13 cellular contexts compared by ENCODE assay signal in the genomic region with DNA sequence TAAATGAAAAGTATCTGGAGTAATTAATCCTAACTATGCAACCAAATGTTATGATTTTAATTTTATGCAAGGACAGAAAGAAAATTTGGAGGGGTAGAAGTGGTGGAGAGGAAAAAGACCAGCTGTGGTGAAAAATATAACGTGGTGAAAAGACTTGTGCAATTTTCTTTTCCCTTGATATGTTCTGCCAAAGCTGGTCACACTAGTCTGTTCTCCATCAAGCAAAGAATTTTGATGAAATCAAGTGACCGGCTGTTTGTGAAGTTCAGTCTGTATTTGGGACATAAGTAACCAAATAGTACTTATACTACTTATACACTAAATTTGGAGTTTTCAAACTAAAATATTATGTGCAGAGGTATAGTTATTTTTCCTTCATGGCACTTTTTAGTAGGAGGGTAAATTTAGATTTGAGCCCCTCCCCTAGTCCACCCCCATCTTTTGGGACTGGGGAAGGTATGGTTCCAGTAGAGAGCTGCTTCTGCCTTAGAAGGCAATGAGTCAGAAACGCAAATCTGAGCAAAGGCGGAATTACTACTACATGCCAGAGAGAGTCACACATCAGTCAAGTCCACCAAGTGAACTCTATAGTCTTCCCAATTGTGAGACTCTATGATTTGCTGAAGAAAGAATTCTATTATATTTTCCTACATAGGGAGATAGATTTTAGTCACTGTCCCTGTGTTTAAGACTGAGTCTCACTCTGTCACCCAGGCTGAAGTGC.
A peak's percentile ranks its signal among the peaks of the same experiment; 100 is the strongest.
DNase-seq lines count a peak whose midpoint lies in the region; ATAC-seq and TF ChIP-seq lines count a peak whose summit lies in the region.
"Had no signal": no experiment of that assay in that cellular context is flagged by ENCODE, and none has a peak within 500 bp of the region (broad histone marks: within the 10 kb centered on the region; RNA-seq: fewer than 3 reads in every experiment).

No MANE protein-coding gene starts in this region.

- peak; percentile 55 for DNase-seq in MCF 10A (ENCODE audit: unreplicated experiment)
- DNase-seq in breast epithelium (ENCODE audit: low spot score in 2 of 2): no peak
- peak; percentile 83 for DNase-seq in PC-3
- DNase-seq in type B pancreatic cell (ENCODE audit: extremely low spot score, unreplicated experiment): no peak
- DNase-seq in UCSD-AML1 (lab: John Stamatoyannopoulos, UW; ENCODE audit: unreplicated experiment): no peak
- DNase-seq in central memory CD4-positive, alpha-beta T cell: no peak

- H3K36me3 ChIP-seq in breast epithelium: no peaks in the 10 kb centered on the region
- no peaks in the 10 kb centered on the region for H3K36me3 ChIP-seq in PC-3 (ENCODE audit: low read depth, low read length)
- H3K36me3 ChIP-seq in esophagus (ENCODE audit: control insufficient read depth in 2 of 2, insufficient read depth in 2 of 2, low read length in 1 of 2): no peaks in the 10 kb centered on the region
- H3K36me3 ChIP-seq: gastrocnemius medialis, sigmoid colon had no signal

- H3K4me2 ChIP-seq in PC-3 (ENCODE audit: low read length): peak overlapping the region; percentile 48

- H3F3A ChIP-seq in PC-3 (ENCODE audit: low read length, unreplicated experiment): peaks cover 7% of the 10 kb centered on the region

- H3K36me3 Mint-ChIP-seq in MCF 10A (ENCODE audit: insufficient read depth, unreplicated experiment) (no peaks in the 10 kb centered on the region), type B pancreatic cell (no peaks in the 10 kb centered on the region)
- H3K36me3 Mint-ChIP-seq: activated CD4-positive, alpha-beta memory T cell treated with anti-CD3 and anti-CD28 coated beads for 36 hours had no signal

- CTCF ChIA-PET in MCF 10A (lab: Yijun Ruan, JAX) (interaction anchor here (0.6 to 7.7 kb wide), 58 partner anchors 8 to 872 kb away, joined by 3 to 157 read pairs (median 5); a partner anchor contains a TSS), PC-3 (lab: Charles Lee) (interaction anchor here (0.7 to 2.1 kb wide), 14 partner anchors 9 to 389 kb away, joined by 3 to 29 read pairs (median 4); a partner anchor contains a TSS)

- H3K4me3 Mint-ChIP-seq in MCF 10A (ENCODE audit: unreplicated experiment) (no peak overlapping the region), type B pancreatic cell (no peak overlapping the region)
- H3K4me3 Mint-ChIP-seq: activated CD4-positive, alpha-beta memory T cell treated with anti-CD3 and anti-CD28 coated beads for 36 hours; central memory CD8-positive, alpha-beta T cell had no signal

- WGBS in esophagus, 2 donors: 46 to 61% methylated on average over 4 of the region's 4 CpGs

- H3K4me3 ChIP-seq in breast epithelium: no peak overlapping the region
- H3K4me3 ChIP-seq in PC-3 (ENCODE audit: low read length): no peak overlapping the region
- no peak overlapping the region for H3K4me3 ChIP-seq in esophagus (ENCODE audit: low read depth in 1 of 2, low read length in 2 of 2)
- H3K4me3 ChIP-seq: sigmoid colon, testis had no signal

- H3K9me2 ChIP-seq in PC-3 (replicated peaks; ENCODE audit: low read length): no peaks in the 10 kb centered on the region

- H3K27me3 ChIP-seq in breast epithelium (no peaks in the 10 kb centered on the region), PC-3 (ENCODE audit: low read length) (no peaks in the 10 kb centered on the region), esophagus (ENCODE audit: control insufficient read depth in 1 of 2, insufficient read depth in 2 of 2, low read length in 2 of 2) (no peaks in the 10 kb centered on the region)
- H3K27me3 ChIP-seq: gastrocnemius medialis, testis had no signal

- H3K27ac ChIP-seq in breast epithelium (no peak overlapping the region), PC-3 (ENCODE audit: low read length) (peak overlapping the region; percentile 89), esophagus (ENCODE audit: low read depth in 2 of 2, low read length in 1 of 2) (peak overlapping the region; percentile 10 to 67)
- H3K27ac ChIP-seq: gastrocnemius medialis, sigmoid colon, testis had no signal

- no peak for TF ChIP-seq CTCF in MCF 10A (IDR thresholded peaks at IDR 0.05; ENCODE audit: unreplicated experiment)
- TF ChIP-seq CTCF in breast epithelium (IDR thresholded peaks at IDR 0.05): no peak
- peak; percentile 22; the same call in 1 of the 2 replicates for TF ChIP-seq CTCF in PC-3 (conservative IDR thresholded peaks at IDR 0.05; ENCODE audit: low read depth, low read length)
- TF ChIP-seq CTCF in type B pancreatic cell (conservative IDR thresholded peaks at IDR 0.05): peak; percentile 16

- ATAC-seq in PC-3: peak; percentile 68
- ATAC-seq in HG03571 (IDR thresholded peaks at IDR 0.05; ENCODE audit: unreplicated experiment): no peak

- no peaks in the 10 kb centered on the region for H3K79me2 ChIP-seq in PC-3 (ENCODE audit: low read length)

- no peaks in the 10 kb centered on the region for H4K20me1 ChIP-seq in PC-3 (ENCODE audit: low read length)

- intact Hi-C loops in MCF 10A (cut with micrococcal nuclease) (loop anchor here (1.0 to 5.0 kb wide), 5 partner anchors 169 to 390 kb away; a partner anchor contains a TSS), breast epithelium (cut with DNase I; ENCODE audit: low total_unique reads) (no loop called here), PC-3 (cut with micrococcal nuclease) (loop anchor here (1.0 to 10.0 kb wide), 12 partner anchors 40 to 386 kb away; no protein-coding TSS in a partner anchor)

- H3K9me3 Mint-ChIP-seq in MCF 10A (ENCODE audit: unreplicated experiment) (no peaks in the 10 kb centered on the region), type B pancreatic cell (no peaks in the 10 kb centered on the region)
- H3K9me3 Mint-ChIP-seq: activated CD4-positive, alpha-beta memory T cell treated with anti-CD3 and anti-CD28 coated beads for 36 hours; central memory CD8-positive, alpha-beta T cell had no signal

- peak overlapping the region; percentile 19; the same call in 1 of the 2 replicates for H2AFZ ChIP-seq in PC-3 (ENCODE audit: low read length)

- BruUV-seq in MCF 10A (replicated peaks; lab: Mats Ljungman, UMichigan) (no TSS peak), PC-3 (replicated peaks; lab: Mats Ljungman, UMichigan) (no TSS peak)

- no peaks in the 10 kb centered on the region for H3K4me1 ChIP-seq in breast epithelium
- peaks cover 47% of the 10 kb centered on the region for H3K4me1 ChIP-seq in PC-3 (ENCODE audit: insufficient read depth, low read length)
- peaks cover 0 to 3% of the 10 kb centered on the region in 2 donors for H3K4me1 ChIP-seq in esophagus (ENCODE audit: control insufficient read depth in 2 of 2, insufficient read depth in 2 of 2, low read length in 1 of 2)
- H3K4me1 ChIP-seq: gastrocnemius medialis, sigmoid colon, testis had no signal

- H3K4me1 Mint-ChIP-seq in MCF 10A (ENCODE audit: insufficient read depth, unreplicated experiment) (peaks cover 24% of the 10 kb centered on the region), type B pancreatic cell (ENCODE audit: unreplicated experiment) (peaks cover 5% of the 10 kb centered on the region)
- H3K4me1 Mint-ChIP-seq: central memory CD8-positive, alpha-beta T cell had no signal

- H3K27ac Mint-ChIP-seq in MCF 10A (ENCODE audit: low read depth, unreplicated experiment): peak overlapping the region; percentile 96
- H3K27ac Mint-ChIP-seq in type B pancreatic cell: no peak overlapping the region
- H3K27ac Mint-ChIP-seq: activated CD4-positive, alpha-beta memory T cell treated with anti-CD3 and anti-CD28 coated beads for 36 hours had no signal

- no peaks in the 10 kb centered on the region for H3K27me3 Mint-ChIP-seq in MCF 10A (ENCODE audit: insufficient read depth, unreplicated experiment)
- peaks cover 50% of the 10 kb centered on the region for H3K27me3 Mint-ChIP-seq in type B pancreatic cell
- H3K27me3 Mint-ChIP-seq: central memory CD8-positive, alpha-beta T cell had no signal

- POLR2A ChIA-PET in MCF 10A (lab: Yijun Ruan, JAX): interaction anchor here (0.6 to 3.4 kb wide), 18 partner anchors 12 to 389 kb away, joined by 3 to 28 read pairs (median 4); a partner anchor contains a TSS
- POLR2A ChIA-PET in PC-3 (lab: Charles Lee; ENCODE audit: unreplicated experiment): interaction anchor here (0.6 to 1.2 kb wide), 3 partner anchors 175 to 1175 kb away, joined by 3 to 4 read pairs (median 4); no protein-coding TSS in a partner anchor

- H3K9me3 ChIP-seq in breast epithelium (no peaks in the 10 kb centered on the region), PC-3 (ENCODE audit: low read length) (no peaks in the 10 kb centered on the region), esophagus (ENCODE audit: control insufficient read depth in 2 of 2, insufficient read depth in 1 of 2, low read depth in 1 of 2, low read length in 1 of 2) (no peaks in the 10 kb centered on the region)
- H3K9me3 ChIP-seq: gastrocnemius medialis, sigmoid colon, testis had no signal

- H3K9ac ChIP-seq in PC-3 (ENCODE audit: low read length): 0 out of 2 replicates have a peak overlapping the region, but pooled peaks have one; percentile 8

- TF ChIP-seq POLR2A in breast epithelium (IDR thresholded peaks at IDR 0.05): no peak

Comparison
In these comparisons a context has a peak if more than half of its experiments do, and no peak if none do; other contexts are left out.
1. DNase-seq: peak in MCF 10A (single experiment) and PC-3 (single experiment); none in breast epithelium (0 of 2), type B pancreatic cell (single experiment), UCSD-AML1 (single experiment) and central memory CD4-positive, alpha-beta T cell (single experiment).
2. CTCF ChIP-seq: peak in PC-3 (single experiment) and type B pancreatic cell (single experiment); none in MCF 10A (single experiment) and breast epithelium (0 of 3).
3. H3K27ac ChIP-seq: peak in PC-3 (single experiment) and esophagus (2 of 2); none in breast epithelium (0 of 2).